Comparison of ENCODE assay signal across 17 cellular contexts in genomic region chr7:75843470-75844116, GRCh38. TPM values are rescaled to one million over a fixed set of nuclear protein-coding genes. Genes with fewer than 3 reads are reported as not detected.
A peak's percentile ranks its signal among the peaks of the same experiment; 100 is the strongest.
DNase-seq lines count a peak whose midpoint lies in the region; ATAC-seq and TF ChIP-seq lines count a peak whose summit lies in the region.
"Had no signal": no experiment of that assay in that cellular context is flagged by ENCODE, and none has a peak within 500 bp of the region (broad histone marks: within the 10 kb centered on the region; RNA-seq: fewer than 3 reads in every experiment).

No MANE protein-coding gene starts in this region.

- H3K27me3 ChIP-seq in PC-9 (ENCODE audit: insufficient read depth, low read depth) (no peaks in the 10 kb centered on the region), fibroblast of lung (ENCODE audit: control insufficient read depth, insufficient read depth, low read length) (no peaks in the 10 kb centered on the region), suprapubic skin (no peaks in the 10 kb centered on the region)
- H3K27me3 ChIP-seq: right atrium auricular region had no signal

- H3K9me3 ChIP-seq in PC-9 (ENCODE audit: insufficient read depth, low read depth) (no peaks in the 10 kb centered on the region), fibroblast of lung (ENCODE audit: control insufficient read depth, insufficient read depth, low read depth, low read length) (no peaks in the 10 kb centered on the region), suprapubic skin (no peaks in the 10 kb centered on the region)
- H3K9me3 ChIP-seq: right atrium auricular region had no signal

- peaks cover 12% of the 10 kb centered on the region for H3K27me3 Mint-ChIP-seq in activated naive CD4-positive, alpha-beta T cell treated with anti-CD3 and anti-CD28 coated beads, Interleukin-2, amount 10 ng/mL, durations not matched to agents 7 days and 5 days
- H3K27me3 Mint-ChIP-seq in T-helper 2 cell treated with Interferon-gamma antibody and Interleukin-4, amounts not matched to agents 5 μg/mL and 100 μg/mL, for 36 hours (ENCODE audit: low read depth): peaks cover 2% of the 10 kb centered on the region

- H3F3A ChIP-seq in PC-9 (ENCODE audit: insufficient read depth, low read depth): peaks cover 21% of the 10 kb centered on the region

- TF ChIP-seq POLR2A in suprapubic skin (IDR thresholded peaks at IDR 0.05): no peak

- DNase-seq in activated naive CD4-positive, alpha-beta T cell treated with anti-CD3 and anti-CD28 coated beads, Interleukin-2, amount 50 U/mL, for 72 hours (ENCODE audit: low spot score in 2 of 2): no peak
- DNase-seq in activated naive CD4-positive, alpha-beta T cell treated with anti-CD3 and anti-CD28 coated beads, Interleukin-2, amount 10 ng/mL, durations not matched to agents 7 days and 5 days: no peak
- DNase-seq in PC-9: no peak
- DNase-seq in fibroblast of lung (ENCODE audit: low read depth in 2 of 2): peak in 1 of 2 donors; percentile 12
- DNase-seq in suprapubic skin (ENCODE audit: low spot score in 2 of 2): no peak
- DNase-seq in T-helper 2 cell treated with Interferon-gamma antibody and Interleukin-4, amounts not matched to agents 5 μg/mL and 100 μg/mL, for 36 hours (ENCODE audit: low spot score): no peak
- DNase-seq in NCI-H1105 treated with DMSO at 0.1 percent for 48 hours (lab: John Stamatoyannopoulos, UW): no peak
- DNase-seq in NCI-H1930 (lab: John Stamatoyannopoulos, UW): no peak
- DNase-seq: activated CD4-positive, alpha-beta T cell treated with anti-CD3 and anti-CD28 coated beads for 1 hour; central memory CD4-positive, alpha-beta T cell; effector CD4-positive, alpha-beta T cell; kidney glomerular epithelial cell; NCI-H187; NCI-H510A; SHP77 treated with DMSO at 0.1 percent for 48 hours had no signal

- TF ChIP-seq CTCF in PC-9 (conservative IDR thresholded peaks at IDR 0.05) (no peak), fibroblast of lung (conservative IDR thresholded peaks at IDR 0.05 in 1 of 2, IDR thresholded peaks at IDR 0.05 in 1 of 2; ENCODE audit: low read depth in 1 of 2, low read length in 2 of 2) (no peak), suprapubic skin (IDR thresholded peaks at IDR 0.05) (no peak)

- no peak for ATAC-seq in activated naive CD4-positive, alpha-beta T cell treated with anti-CD3 and anti-CD28 coated beads, Interleukin-2, amount 50 U/mL, for 72 hours

- no TSS peak for BruUV-seq in PC-9 (replicated peaks; lab: Mats Ljungman, UMichigan)

- peak overlapping the region; percentile 15 to 73 for H3K27ac Mint-ChIP-seq in activated naive CD4-positive, alpha-beta T cell treated with anti-CD3 and anti-CD28 coated beads, Interleukin-2, amount 50 U/mL, for 72 hours
- no peak overlapping the region for H3K27ac Mint-ChIP-seq in activated naive CD4-positive, alpha-beta T cell treated with anti-CD3 and anti-CD28 coated beads, Interleukin-2, amount 10 ng/mL, durations not matched to agents 7 days and 5 days
- H3K27ac Mint-ChIP-seq in T-helper 2 cell treated with Interferon-gamma antibody and Interleukin-4, amounts not matched to agents 5 μg/mL and 100 μg/mL, for 36 hours: no peak overlapping the region

- intact Hi-C loops in PC-9 (cut with micrococcal nuclease; ENCODE audit: unreplicated experiment): loop anchor here (10.0 kb wide), 1 partner anchor 69 kb away; the partner anchor contains the start of gene CCL26

- peaks cover 22% of the 10 kb centered on the region for H3K4me1 ChIP-seq in PC-9 (replicated peaks; ENCODE audit: insufficient read depth)
- peaks cover 10% of the 10 kb centered on the region for H3K4me1 ChIP-seq in fibroblast of lung (ENCODE audit: control insufficient read depth, extremely low read depth, insufficient read depth, low read length)
- H3K4me1 ChIP-seq in suprapubic skin: peaks cover 15% of the 10 kb centered on the region

- H3K9me2 ChIP-seq in PC-9 (ENCODE audit: insufficient read depth): no peaks in the 10 kb centered on the region

- no peak for TF ChIP-seq EP300 in suprapubic skin (IDR thresholded peaks at IDR 0.05)

- no peak overlapping the region for H3K9ac ChIP-seq in fibroblast of lung (ENCODE audit: insufficient read depth, low read length)

- H3K4me2 ChIP-seq in PC-9 (peak overlapping the region; percentile 56; the same call in 1 of the 2 replicates), fibroblast of lung (ENCODE audit: extremely low read depth, insufficient read depth, low read length) (no peak overlapping the region)

- CTCF ChIA-PET in activated naive CD4-positive, alpha-beta T cell treated with anti-CD3 and anti-CD28 coated beads, Interleukin-2, amount 10 ng/mL, durations not matched to agents 7 days and 5 days (lab: Charles Lee): no interaction called here
- CTCF ChIA-PET in PC-9 (lab: Charles Lee): no interaction called here

- H3K4me3 ChIP-seq in PC-9 (no peak overlapping the region), fibroblast of lung (replicated peaks in 1 of 4; ENCODE audit: control extremely low read depth in 1 of 4, insufficient read depth in 1 of 4, low read depth in 3 of 4, low read length in 4 of 4) (no peak overlapping the region), suprapubic skin (no peak overlapping the region)
- H3K4me3 ChIP-seq: right atrium auricular region had no signal

- H4K20me1 ChIP-seq in PC-9 (ENCODE audit: insufficient read depth): no peaks in the 10 kb centered on the region
- no peaks in the 10 kb centered on the region for H4K20me1 ChIP-seq in fibroblast of lung (ENCODE audit: control insufficient read depth, extremely low read depth, insufficient read depth, low read length)

- no peak overlapping the region for H3K4me3 Mint-ChIP-seq in activated naive CD4-positive, alpha-beta T cell treated with anti-CD3 and anti-CD28 coated beads, Interleukin-2, amount 10 ng/mL, durations not matched to agents 7 days and 5 days
- no peak overlapping the region for H3K4me3 Mint-ChIP-seq in T-helper 2 cell treated with Interferon-gamma antibody and Interleukin-4, amounts not matched to agents 5 μg/mL and 100 μg/mL, for 36 hours

- H3K27ac ChIP-seq in PC-9: peak overlapping the region; percentile 9
- peak overlapping the region; percentile 14 for H3K27ac ChIP-seq in fibroblast of lung (ENCODE audit: insufficient read depth, low read length)
- peak overlapping the region; percentile 23 for H3K27ac ChIP-seq in suprapubic skin
- H3K27ac ChIP-seq: right atrium auricular region had no signal

- H3K79me2 ChIP-seq in PC-9 (ENCODE audit: low read depth) (no peaks in the 10 kb centered on the region), fibroblast of lung (ENCODE audit: control insufficient read depth, insufficient read depth, low read length) (no peaks in the 10 kb centered on the region)

- H3K36me3 ChIP-seq in PC-9 (ENCODE audit: low read depth) (no peaks in the 10 kb centered on the region), fibroblast of lung (ENCODE audit: control insufficient read depth, insufficient read depth, low read length) (no peaks in the 10 kb centered on the region), suprapubic skin (no peaks in the 10 kb centered on the region)
- H3K36me3 ChIP-seq: right atrium auricular region had no signal

- peaks cover 2% of the 10 kb centered on the region for H3K4me1 Mint-ChIP-seq in activated naive CD4-positive, alpha-beta T cell treated with anti-CD3 and anti-CD28 coated beads, Interleukin-2, amount 10 ng/mL, durations not matched to agents 7 days and 5 days
- peaks cover 11% of the 10 kb centered on the region for H3K4me1 Mint-ChIP-seq in T-helper 2 cell treated with Interferon-gamma antibody and Interleukin-4, amounts not matched to agents 5 μg/mL and 100 μg/mL, for 36 hours (ENCODE audit: low read depth)

- no peaks in the 10 kb centered on the region for H3K36me3 Mint-ChIP-seq in activated naive CD4-positive, alpha-beta T cell treated with anti-CD3 and anti-CD28 coated beads, Interleukin-2, amount 50 U/mL, for 72 hours
- H3K36me3 Mint-ChIP-seq in activated naive CD4-positive, alpha-beta T cell treated with anti-CD3 and anti-CD28 coated beads, Interleukin-2, amount 10 ng/mL, durations not matched to agents 7 days and 5 days: no peaks in the 10 kb centered on the region
- H3K36me3 Mint-ChIP-seq in T-helper 2 cell treated with Interferon-gamma antibody and Interleukin-4, amounts not matched to agents 5 μg/mL and 100 μg/mL, for 36 hours (ENCODE audit: low read depth): no peaks in the 10 kb centered on the region

- 88% methylated on average over 10 of the region's 10 CpGs for WGBS in suprapubic skin

- H3K9me3 Mint-ChIP-seq in activated naive CD4-positive, alpha-beta T cell treated with anti-CD3 and anti-CD28 coated beads, Interleukin-2, amount 50 U/mL, for 72 hours: no peaks in the 10 kb centered on the region
- no peaks in the 10 kb centered on the region for H3K9me3 Mint-ChIP-seq in activated naive CD4-positive, alpha-beta T cell treated with anti-CD3 and anti-CD28 coated beads, Interleukin-2, amount 10 ng/mL, durations not matched to agents 7 days and 5 days
- H3K9me3 Mint-ChIP-seq in T-helper 2 cell treated with Interferon-gamma antibody and Interleukin-4, amounts not matched to agents 5 μg/mL and 100 μg/mL, for 36 hours: no peaks in the 10 kb centered on the region

- H2AFZ ChIP-seq in PC-9 (no peak overlapping the region), fibroblast of lung (ENCODE audit: low read length) (no peak overlapping the region)

- POLR2A ChIA-PET in PC-9 (lab: Charles Lee; ENCODE audit: unreplicated experiment): no interaction called here

RNA-seq across cellular contexts. Expression of gene CCL24, which starts 30.0 kb away (rescaled TPM):
- total RNA-seq in activated naive CD4-positive, alpha-beta T cell treated with anti-CD3 and anti-CD28 coated beads, Interleukin-2, amount 50 U/mL, for 72 hours: not detected
- total RNA-seq in PC-9 (2021) (not detected in 2 replicates), fibroblast of lung (not detected in 2 replicates), suprapubic skin (1 to 10 TPM in 2 of 4 donors, not detected in 2; 2.6 to 2.7 TPM)
- polyA plus RNA-seq in fibroblast of lung: not detected in 2 replicates
- polyA plus RNA-seq in fibroblast of lung (2012): not detected in 2 replicates
- polyA minus RNA-seq in fibroblast of lung (ENCODE audit: low replicate concordance): not detected in 2 replicates
- total RNA-seq: mononuclear cell, right atrium auricular region had no signal

RNA-seq across cellular contexts. Expression of gene RHBDD2, which starts 35.2 kb away (rescaled TPM):
- total RNA-seq in activated naive CD4-positive, alpha-beta T cell treated with anti-CD3 and anti-CD28 coated beads, Interleukin-2, amount 50 U/mL, for 72 hours: 10 to 100 TPM; 14.5 to 26.3 TPM
- total RNA-seq in PC-9 (2021) (71.7 and 75.6 TPM in 2 replicates), fibroblast of lung (10.8 and 16.7 TPM in 2 replicates), suprapubic skin (10 to 100 TPM; 28.3 to 63.1 (median 49.8) TPM)
- 24.5 and 27.8 TPM in 2 replicates for polyA plus RNA-seq in fibroblast of lung
- polyA plus RNA-seq in fibroblast of lung (2012): 33.4 and 41.7 TPM in 2 replicates
- 67.0 and 86.1 TPM in 2 replicates for polyA minus RNA-seq in fibroblast of lung (ENCODE audit: low replicate concordance)

Comparison
In these comparisons a context has a peak if more than half of its experiments do, and no peak if none do; other contexts are left out.
1. H3K27ac Mint-ChIP-seq: peak in activated naive CD4-positive, alpha-beta T cell treated with anti-CD3 and anti-CD28 coated beads, Interleukin-2, amount 50 U/mL, for 72 hours (2 of 2); none in activated naive CD4-positive, alpha-beta T cell treated with anti-CD3 and anti-CD28 coated beads, Interleukin-2, amount 10 ng/mL, durations not matched to agents 7 days and 5 days (single experiment) and T-helper 2 cell treated with Interferon-gamma antibody and Interleukin-4, amounts not matched to agents 5 μg/mL and 100 μg/mL, for 36 hours (single experiment).
2. Peak in every context shown above with its lines, with median percentiles within 50 percentile points of each other: H3K27ac ChIP-seq.